23 cellular contexts compared by ENCODE assay signal in the genomic region with DNA sequence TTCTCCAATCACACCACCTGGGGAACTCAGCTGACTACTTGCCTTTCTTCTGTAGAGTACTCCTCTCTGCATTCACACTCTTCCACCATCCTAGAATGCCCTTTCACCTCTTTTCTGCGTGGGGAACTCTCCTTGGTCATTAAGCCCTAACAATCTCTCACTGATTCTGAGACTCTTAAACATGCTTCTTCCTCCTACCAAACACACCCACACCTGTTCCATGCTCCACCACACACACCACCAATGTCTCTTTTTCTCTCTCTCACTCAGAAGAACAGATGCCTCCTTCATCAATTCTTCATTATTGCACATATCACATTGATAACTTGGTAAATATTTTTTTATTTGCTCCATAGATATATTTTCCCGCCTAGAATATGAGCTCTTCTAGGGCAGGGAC.
"Had no signal": no experiment of that assay in that cellular context is flagged by ENCODE, and none has a peak within 500 bp of the region (broad histone marks: within the 10 kb centered on the region; RNA-seq: fewer than 3 reads in every experiment).

No MANE protein-coding gene starts in this region.

- ATAC-seq: HepG2 had no signal

- H3K4me3 ChIP-seq: SJSA1, SK-N-MC had no signal

- H3K27ac ChIP-seq: SJSA1, SK-N-MC had no signal

- H3K36me3 ChIP-seq: SJSA1 had no signal

- H3K9me3 ChIP-seq: SJSA1 had no signal

- H3K27me3 ChIP-seq: SJSA1 had no signal

- DNase-seq: IMR-90, Karpas-422, KG1, MM.1S, NCI-H1092 treated with DMSO at 0.1 percent for 48 hours, NCI-H1436, NCI-H187, NCI-H2029, NCI-H2081 treated with DMSO at 0.1 percent for 48 hours, NCI-H2171, NCI-H226, NCI-H446, NCI-H510A, NCI-H524 treated with DMSO at 0.1 percent for 48 hours, NCI-H69, NCI-H774, Right ventricle myocardium superior, RPMI8226, SIG-M5, SW 1271 had no signal
